In genomic region chr5:169221519-169221918, GRCh38 we compare ENCODE assay signal across 21 cellular contexts.
A peak's percentile ranks its signal among the peaks of the same experiment; 100 is the strongest.
DNase-seq lines count a peak whose midpoint lies in the region; ATAC-seq and TF ChIP-seq lines count a peak whose summit lies in the region.
"Had no signal": no experiment of that assay in that cellular context is flagged by ENCODE, and none has a peak within 500 bp of the region (broad histone marks: within the 10 kb centered on the region; RNA-seq: fewer than 3 reads in every experiment).

No MANE protein-coding gene starts in this region.

- H3F3A ChIP-seq in SK-N-SH (replicated peaks; ENCODE audit: insufficient read depth), result peaks cover 27% of the 10 kb centered on the region

- H2AFZ ChIP-seq in SK-N-SH (ENCODE audit: low read depth), result no peak overlapping the region
- H2AFZ ChIP-seq: GM23338 had no signal

- CTCF ChIA-PET in SK-N-SH (lab: Yijun Ruan, JAX), result interaction anchor here (1.0 to 1.4 kb wide), 2 partner anchors 28 to 229 kb away, joined by 3 to 4 read pairs; no protein-coding TSS in a partner anchor

- H3K4me3 Mint-ChIP-seq in T-helper 2 cell treated with Interferon-gamma antibody and Interleukin-4, amounts not matched to agents 5 μg/mL and 100 μg/mL, for 36 hours, result no peak overlapping the region
- H3K4me3 Mint-ChIP-seq: B cell; CD4-positive, CD25-positive, alpha-beta regulatory T cell; CD8-positive, alpha-beta T cell; GM23338 had no signal

- DNase-seq in SK-N-SH, result no peak
- DNase-seq in esophagus muscularis mucosa (ENCODE audit: extremely low spot score), result peak; percentile 74
- no peak for DNase-seq in T-helper 2 cell treated with Interferon-gamma antibody and Interleukin-4, amounts not matched to agents 5 μg/mL and 100 μg/mL, for 36 hours (ENCODE audit: low spot score)
- no peak for DNase-seq in NCI-H146 treated with DMSO at 0.1 percent for 48 hours (lab: John Stamatoyannopoulos, UW; ENCODE audit: unreplicated experiment)
- DNase-seq: CD4-positive, CD25-positive, alpha-beta regulatory T cell; CD8-positive, alpha-beta T cell; DMS 273 treated with DMSO at 0.1 percent for 48 hours; DMS79; EL; GDM1; H9 had no signal

- TF ChIP-seq EP300 in SK-N-SH (IDR thresholded peaks at IDR 0.05; ENCODE audit: borderline replicate concordance in 1 of 2, low read depth in 1 of 2, low read length in 1 of 2) (no peak), esophagus muscularis mucosa (IDR thresholded peaks at IDR 0.05) (no peak)

- no peak overlapping the region for H3K27ac Mint-ChIP-seq in T-helper 2 cell treated with Interferon-gamma antibody and Interleukin-4, amounts not matched to agents 5 μg/mL and 100 μg/mL, for 36 hours
- H3K27ac Mint-ChIP-seq: B cell; CD4-positive, CD25-positive, alpha-beta regulatory T cell; CD8-positive, alpha-beta T cell; GM23338; H9 had no signal

- peaks cover 39% of the 10 kb centered on the region for H3K79me2 ChIP-seq in SK-N-SH (ENCODE audit: insufficient read depth)

- peaks cover 4% of the 10 kb centered on the region; the same call in 1 of the 2 replicates for H4K20me1 ChIP-seq in SK-N-SH (ENCODE audit: insufficient read depth)
- H4K20me1 ChIP-seq: BLaER1 had no signal

- no peaks in the 10 kb centered on the region for H3K9me3 ChIP-seq in SK-N-SH
- H3K9me3 ChIP-seq in esophagus muscularis mucosa, result no peaks in the 10 kb centered on the region
- H3K9me3 ChIP-seq: BLaER1 had no signal

- intact Hi-C loops in esophagus muscularis mucosa (cut with DNase I), result no loop called here

- no peaks in the 10 kb centered on the region for H3K9me3 Mint-ChIP-seq in T-helper 2 cell treated with Interferon-gamma antibody and Interleukin-4, amounts not matched to agents 5 μg/mL and 100 μg/mL, for 36 hours
- H3K9me3 Mint-ChIP-seq: CD8-positive, alpha-beta T cell; GM23338; H9 had no signal

- H3K27ac ChIP-seq in SK-N-SH (ENCODE audit: low read depth in 2 of 2, low read length in 1 of 2), result peak overlapping the region; percentile 91 to 99; a peak in 3 of 4 replicates
- peak overlapping the region; percentile 80; the same call in 1 of the 2 replicates for H3K27ac ChIP-seq in VCaP
- H3K27ac ChIP-seq in esophagus muscularis mucosa (replicated peaks in 1 of 4), result no peak overlapping the region
- H3K27ac ChIP-seq: 22Rv1, BLaER1, C4-2B had no signal

- H3K4me1 ChIP-seq in SK-N-SH (ENCODE audit: control insufficient read depth in 1 of 2, insufficient read depth in 2 of 2, low read depth in 1 of 2, low read length in 1 of 2) (peaks cover 36 to 60% of the 10 kb centered on the region in 2 experiments), esophagus muscularis mucosa (peaks cover 6 to 32% (median 21%) of the 10 kb centered on the region in 4 donors)
- H3K4me1 ChIP-seq: BLaER1 had no signal

- H3K9ac ChIP-seq in SK-N-SH, result no peak overlapping the region
- H3K9ac ChIP-seq: BLaER1 had no signal

- TF ChIP-seq CTCF in SK-N-SH (IDR thresholded peaks at IDR 0.05) (no peak), VCaP (conservative IDR thresholded peaks at IDR 0.05) (no peak), esophagus muscularis mucosa (IDR thresholded peaks at IDR 0.05) (no peak)

- H3K36me3 Mint-ChIP-seq in T-helper 2 cell treated with Interferon-gamma antibody and Interleukin-4, amounts not matched to agents 5 μg/mL and 100 μg/mL, for 36 hours (ENCODE audit: low read depth), result no peaks in the 10 kb centered on the region
- H3K36me3 Mint-ChIP-seq: CD4-positive, CD25-positive, alpha-beta regulatory T cell; CD8-positive, alpha-beta T cell had no signal

- H3K36me3 ChIP-seq in SK-N-SH (replicated peaks in 1 of 2; ENCODE audit: control insufficient read depth in 1 of 2, insufficient read depth in 2 of 2, low read length in 1 of 2), result peaks cover 3 to 9% of the 10 kb centered on the region in 2 experiments
- no peaks in the 10 kb centered on the region for H3K36me3 ChIP-seq in esophagus muscularis mucosa
- H3K36me3 ChIP-seq: BLaER1 had no signal

- H3K27me3 ChIP-seq in SK-N-SH (ENCODE audit: insufficient read depth) (no peaks in the 10 kb centered on the region), esophagus muscularis mucosa (no peaks in the 10 kb centered on the region)
- H3K27me3 ChIP-seq: BLaER1 had no signal

- WGBS in SK-N-SH (ENCODE audit: low lambda C conversion rate), result 100% methylated on average over 5 of the region's 5 CpGs
- WGBS in esophagus muscularis mucosa, result 95% methylated on average over 5 of the region's 5 CpGs

- TF ChIP-seq POLR2A in esophagus muscularis mucosa (IDR thresholded peaks at IDR 0.05; ENCODE audit: low read depth), result no peak

- no peaks in the 10 kb centered on the region for H3K4me1 Mint-ChIP-seq in T-helper 2 cell treated with Interferon-gamma antibody and Interleukin-4, amounts not matched to agents 5 μg/mL and 100 μg/mL, for 36 hours (ENCODE audit: low read depth)
- H3K4me1 Mint-ChIP-seq: B cell; CD4-positive, CD25-positive, alpha-beta regulatory T cell had no signal

- no peak overlapping the region for H3K4me2 ChIP-seq in SK-N-SH
- H3K4me2 ChIP-seq: BLaER1, GM23338 had no signal

- POLR2A ChIA-PET in SK-N-SH (lab: Yijun Ruan, JAX), result no interaction called here

- H3K9me2 ChIP-seq in SK-N-SH, result no peaks in the 10 kb centered on the region

- H3K27me3 Mint-ChIP-seq in T-helper 2 cell treated with Interferon-gamma antibody and Interleukin-4, amounts not matched to agents 5 μg/mL and 100 μg/mL, for 36 hours (ENCODE audit: low read depth), result no peaks in the 10 kb centered on the region

- no peak overlapping the region for H3K4me3 ChIP-seq in SK-N-SH (ENCODE audit: low read depth in 2 of 2, low read length in 1 of 2)
- H3K4me3 ChIP-seq in esophagus muscularis mucosa, result no peak overlapping the region
- H3K4me3 ChIP-seq: BLaER1, GM12878, GM23338 had no signal

- ATAC-seq in SK-N-SH treated with all-trans-retinoic acid at 6 μM for 48 hours (no peak), GM18861 (IDR thresholded peaks at IDR 0.05; ENCODE audit: unreplicated experiment) (no peak)
- ATAC-seq: CD8-positive, alpha-beta T cell; GM12878; GM23338; HCT116 had no signal

- no peak for TF ChIP-seq RAD21 in SK-N-SH (IDR thresholded peaks at IDR 0.05; ENCODE audit: low read length)

TF ChIP-seq in SK-N-SH, 30 proteins besides CTCF, POLR2A, EP300 and RAD21:
- TF ChIP-seq JUND (IDR thresholded peaks at IDR 0.05), result no peak
- TF ChIP-seq ZBTB33 (IDR thresholded peaks at IDR 0.05; ENCODE audit: borderline replicate concordance, low read depth), result no peak
- no peak for TF ChIP-seq ELF1 (IDR thresholded peaks at IDR 0.05)
- TF ChIP-seq FOSL2 (IDR thresholded peaks at IDR 0.05; ENCODE audit: borderline replicate concordance, low read depth), result no peak
- TF ChIP-seq TCF12 (IDR thresholded peaks at IDR 0.05), result no peak
- no peak for TF ChIP-seq TAF1 (IDR thresholded peaks at IDR 0.05; ENCODE audit: borderline replicate concordance, low read depth, low read length)
- TF ChIP-seq SMC3 (IDR thresholded peaks at IDR 0.05; ENCODE audit: low read depth, low read length), result no peak
- no peak for TF ChIP-seq GABPA (IDR thresholded peaks at IDR 0.05; ENCODE audit: low read depth)
- TF ChIP-seq FOXJ3 (CRISPR knock-in tag; IDR thresholded peaks at IDR 0.05), result no peak
- no peak for TF ChIP-seq POLR2AphosphoS5 (IDR thresholded peaks at IDR 0.05; ENCODE audit: low read depth, low read length)

TF ChIP-seq in SK-N-SH treated with all-trans-retinoic acid at 6 μM for 48 hours, 23 proteins besides CTCF, POLR2A, EP300 and RAD21 (continues in another document):
- TF ChIP-seq TCF4 (CRISPR knock-in tag; IDR thresholded peaks at IDR 0.05; ENCODE audit: borderline replicate concordance) (no peak), PATZ1 (CRISPR knock-in tag; IDR thresholded peaks at IDR 0.05; ENCODE audit: borderline replicate concordance) (no peak), ZNF565 (CRISPR knock-in tag; conservative IDR thresholded peaks at IDR 0.05; ENCODE audit: low read depth) (no peak), TOX (CRISPR knock-in tag; IDR thresholded peaks at IDR 0.05; ENCODE audit: borderline replicate concordance) (no peak), TSHZ2 (CRISPR knock-in tag; IDR thresholded peaks at IDR 0.05) (no peak), ARNTL (CRISPR knock-in tag; IDR thresholded peaks at IDR 0.05; ENCODE audit: borderline replicate concordance, low read depth) (no peak), ZNF70 (CRISPR knock-in tag; IDR thresholded peaks at IDR 0.05) (no peak), ESRRG (CRISPR knock-in tag; IDR thresholded peaks at IDR 0.05) (no peak), RARB (CRISPR knock-in tag; IDR thresholded peaks at IDR 0.05) (no peak)

Comparison
In these comparisons a context has a peak if more than half of its experiments do, and no peak if none do; other contexts are left out.
1. H3K27ac ChIP-seq: peak in SK-N-SH (2 of 2) and VCaP (single experiment); none in esophagus muscularis mucosa (0 of 4).